1 cellular context compared by ENCODE assay signal in the genomic region with DNA sequence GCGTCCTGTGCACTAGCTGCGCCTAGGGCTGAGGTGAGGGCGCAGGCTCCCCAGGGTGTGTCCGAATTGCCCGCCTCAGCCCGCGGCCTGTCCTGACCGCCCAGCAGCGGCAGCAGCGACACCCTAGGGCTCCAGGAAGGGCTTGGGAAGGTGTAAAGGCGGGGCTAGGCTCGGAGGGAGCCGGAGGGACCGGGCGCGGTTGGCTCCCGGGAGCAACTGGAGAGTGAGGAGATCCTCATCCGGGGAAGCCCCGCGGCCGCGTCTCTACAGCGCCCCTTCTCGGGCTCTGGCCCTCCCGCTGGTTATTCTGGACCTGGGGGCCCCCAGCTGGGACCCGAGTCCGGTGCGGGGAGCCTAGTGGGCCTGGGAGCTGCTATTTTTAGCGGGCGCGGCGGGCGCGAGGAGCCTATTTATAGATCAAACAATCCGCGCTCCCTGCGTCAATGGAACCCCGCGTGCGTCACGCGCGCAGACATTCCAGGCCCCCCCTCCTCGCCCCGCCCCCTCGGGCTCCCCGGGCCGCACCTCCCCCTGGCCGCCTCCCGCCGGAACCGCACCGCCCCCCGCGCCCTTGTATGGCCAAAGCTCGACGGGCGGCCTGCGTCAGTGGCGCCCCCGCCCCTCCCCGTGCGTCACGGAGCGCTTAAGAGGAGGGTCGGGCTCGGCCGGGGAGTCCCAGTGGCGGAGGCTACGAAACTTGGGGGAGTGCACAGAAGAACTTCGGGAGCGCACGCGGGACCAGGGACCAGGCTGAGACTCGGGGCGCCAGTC.
TF ChIP-seq lines count a peak whose summit lies in the region.

NR4A1 (plus strand) TSS at position 672 of the 771 bp plus-strand sequence. CDS start 2,887 bp downstream, outside the sequence.

TF ChIP-seq in IMR-90, 13 proteins besides CTCF, POLR2A, EP300 and RAD21 (continued from another document):
- TF ChIP-seq ELK1 (IDR thresholded peaks at IDR 0.05; ENCODE audit: borderline replicate concordance, low read depth, low read length) (peak; percentile 98), CHD1 (IDR thresholded peaks at IDR 0.05; ENCODE audit: low read depth, low read length) (peak; percentile 39), BHLHE40 (IDR thresholded peaks at IDR 0.05; ENCODE audit: low read depth, low read length) (peak; percentile 43), MAZ (IDR thresholded peaks at IDR 0.05; ENCODE audit: borderline replicate concordance, low read depth, low read length) (peak; percentile 95), NFE2L2 (IDR thresholded peaks at IDR 0.05; ENCODE audit: low read depth, low read length) (peak; percentile 29; the same call in 1 of the 2 replicates), MAFK (IDR thresholded peaks at IDR 0.05; ENCODE audit: low read depth, low read length) (no peak), RFX5 (IDR thresholded peaks at IDR 0.05; ENCODE audit: low read depth, low read length) (no peak), CEBPB (IDR thresholded peaks at IDR 0.05; ENCODE audit: low read depth, low read length) (no peak), FOS (IDR thresholded peaks at IDR 0.05; ENCODE audit: low read depth, low read length) (no peak), MXI1 (IDR thresholded peaks at IDR 0.05; ENCODE audit: borderline replicate concordance, low read depth, low read length) (no peak), USF2 (IDR thresholded peaks at IDR 0.05; ENCODE audit: low read depth, low read length) (no peak; the same call in 1 of the 2 replicates), SMC3 (IDR thresholded peaks at IDR 0.05; ENCODE audit: low read depth, low read length) (peak; percentile 43; the same call in 1 of the 2 replicates)
TF ChIP-seq in IMR-90: peak in this region for 6.
